17 cellular contexts compared by ENCODE assay signal in the genomic region with DNA sequence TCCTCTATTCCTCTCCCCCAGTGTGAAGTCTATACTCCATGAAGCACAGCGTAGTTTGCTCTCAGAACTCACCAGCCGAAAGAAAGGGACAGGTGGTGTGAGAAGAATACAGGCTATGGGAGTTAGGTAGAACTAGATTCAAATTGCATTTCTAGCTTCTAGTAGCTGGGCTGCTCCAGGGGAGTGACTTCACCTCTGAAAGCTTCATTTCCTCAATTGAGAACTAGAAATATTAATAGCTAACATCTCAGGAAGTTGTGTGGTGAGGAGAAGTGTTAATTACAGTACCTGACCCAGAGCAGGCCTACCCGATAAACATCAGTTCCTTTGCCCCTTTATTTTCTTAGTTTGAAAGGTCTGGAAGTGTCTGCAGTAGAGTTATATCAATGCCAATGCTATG.
DNase-seq lines count a peak whose midpoint lies in the region; ATAC-seq and TF ChIP-seq lines count a peak whose summit lies in the region.
"Had no signal": no experiment of that assay in that cellular context is flagged by ENCODE, and none has a peak within 500 bp of the region (broad histone marks: within the 10 kb centered on the region; RNA-seq: fewer than 3 reads in every experiment).

No MANE protein-coding gene starts in this region.

- no peaks in the 10 kb centered on the region for H3K36me3 ChIP-seq in Caco-2 (ENCODE audit: control insufficient read depth, insufficient read depth, low read length)
- H3K36me3 ChIP-seq: heart left ventricle, transverse colon had no signal

- TF ChIP-seq POLR2A in GM18505 (IDR thresholded peaks at IDR 0.05; ENCODE audit: borderline replicate concordance, extremely low read depth, insufficient read depth, insufficient read length): no peak

- TF ChIP-seq CTCF in Caco-2 (IDR thresholded peaks at IDR 0.05; ENCODE audit: insufficient read depth in 1 of 2, low read depth in 1 of 2, low read length in 1 of 2, severe bottlenecking in 1 of 2, unreplicated experiment in 1 of 2): no peak

- no peaks in the 10 kb centered on the region for H3K36me3 Mint-ChIP-seq in Caco-2 (ENCODE audit: insufficient read depth, unreplicated experiment)

- H3K4me1 Mint-ChIP-seq in Caco-2 (ENCODE audit: low read depth, unreplicated experiment): no peaks in the 10 kb centered on the region

- H3K9me3 Mint-ChIP-seq in Caco-2 (ENCODE audit: unreplicated experiment): no peaks in the 10 kb centered on the region

- no TSS peak for BruUV-seq in Caco-2 (replicated peaks; lab: Mats Ljungman, UMichigan)

- ATAC-seq in GM18505 (IDR thresholded peaks at IDR 0.05; ENCODE audit: unreplicated experiment): peak; percentile 97
- peak; percentile 96 for ATAC-seq in GM19463 (IDR thresholded peaks at IDR 0.05; ENCODE audit: unreplicated experiment)
- peak; percentile 90 for ATAC-seq in HG02870 (IDR thresholded peaks at IDR 0.05; ENCODE audit: unreplicated experiment)
- peak; percentile 100 for ATAC-seq in HG03457 (IDR thresholded peaks at IDR 0.05; ENCODE audit: unreplicated experiment)
- ATAC-seq: heart left ventricle, K562, left cardiac atrium, psoas muscle had no signal

- no peaks in the 10 kb centered on the region for H3K27me3 ChIP-seq in Caco-2 (replicated peaks; ENCODE audit: control insufficient read depth, insufficient read depth, low read length)
- H3K27me3 ChIP-seq: heart left ventricle, transverse colon had no signal

- H3K4me3 Mint-ChIP-seq in Caco-2 (ENCODE audit: unreplicated experiment): no peak overlapping the region

- CTCF ChIA-PET in Caco-2 (lab: Charles Lee): no interaction called here

- no peaks in the 10 kb centered on the region for H3K27me3 Mint-ChIP-seq in Caco-2 (ENCODE audit: insufficient read depth, unreplicated experiment)

- no peak overlapping the region for H3K27ac Mint-ChIP-seq in Caco-2 (ENCODE audit: unreplicated experiment)

- H3K4me1 ChIP-seq in Caco-2: no peaks in the 10 kb centered on the region
- H3K4me1 ChIP-seq: heart left ventricle, psoas muscle, transverse colon had no signal

- intact Hi-C loops in Caco-2 (cut with micrococcal nuclease; ENCODE audit: unreplicated experiment): no loop called here

- H3K4me3 ChIP-seq in Caco-2 (ENCODE audit: low read depth, low read length): no peak overlapping the region
- H3K4me3 ChIP-seq: heart left ventricle, K562, psoas muscle, transverse colon had no signal

- DNase-seq in Caco-2 (no peak), Ammon's horn (ENCODE audit: low spot score) (no peak), NCI-H82 treated with DMSO at 0.1 percent for 48 hours (lab: John Stamatoyannopoulos, UW; ENCODE audit: unreplicated experiment) (no peak), NCI-H128 (lab: John Stamatoyannopoulos, UW; ENCODE audit: unreplicated experiment) (no peak)
- DNase-seq: activated CD4-positive, alpha-beta T cell treated with anti-CD3 and anti-CD28 coated beads, Interleukin-2, amount 50 U/mL, for 1 hour; erythroblast; heart left ventricle; left cardiac atrium; NCI-H1436 treated with DMSO at 0.1 percent for 48 hours; psoas muscle; stimulated activated CD4-positive, alpha-beta T cell treated with anti-CD3 and anti-CD28 coated beads, Interleukin-15, amount 100 ng/mL, for 24 hours; transverse colon had no signal

- POLR2A ChIA-PET in Caco-2 (lab: Charles Lee): no interaction called here

- H3K9me3 ChIP-seq in Caco-2: no peaks in the 10 kb centered on the region
- H3K9me3 ChIP-seq: heart left ventricle, transverse colon had no signal
